ENCODE assay signal across 14 cellular contexts in genomic region chr2:105394951-105395611, GRCh38. TPM values are rescaled to one million over a fixed set of nuclear protein-coding genes. Genes with fewer than 3 reads are reported as not detected.
A peak's percentile ranks its signal among the peaks of the same experiment; 100 is the strongest.
DNase-seq lines count a peak whose midpoint lies in the region; ATAC-seq, FAIRE-seq and TF ChIP-seq lines count a peak whose summit lies in the region.
"Had no signal": no experiment of that assay in that cellular context is flagged by ENCODE, and none has a peak within 500 bp of the region (broad histone marks: within the 10 kb centered on the region; RNA-seq: fewer than 3 reads in every experiment).

No MANE protein-coding gene starts in this region.

- CTCF ChIA-PET in HCT116 (lab: Charles Lee), result interaction anchor here (1.2 kb wide), 1 partner anchor 9 kb away, joined by 3 read pairs; no protein-coding TSS in a partner anchor

- BruUV-seq in HCT116 (replicated peaks; lab: Mats Ljungman, UMichigan), result no TSS peak

- H3K4me3 ChIP-seq in HCT116 (replicated peaks in 1 of 2; ENCODE audit: low read depth in 1 of 2, low read length in 2 of 2), result no peak overlapping the region
- H3K4me3 ChIP-seq in fibroblast of mammary gland (ENCODE audit: control insufficient read depth, low read depth, low read length), result peak overlapping the region; percentile 7
- H3K4me3 ChIP-seq in SJCRH30, result no peak overlapping the region
- H3K4me3 ChIP-seq in pancreas, result no peak overlapping the region

- H4K20me1 ChIP-seq in HCT116 (ENCODE audit: insufficient read depth), result no peaks in the 10 kb centered on the region; the same call in 1 of the 2 replicates

- peaks cover 2 to 27% of the 10 kb centered on the region in 2 experiments; a peak in 3 of 4 replicates for H3K36me3 ChIP-seq in HCT116 (ENCODE audit: control insufficient read depth in 1 of 2, insufficient read depth in 2 of 2, low read length in 2 of 2)
- H3K36me3 ChIP-seq in SJCRH30, result peaks cover 8% of the 10 kb centered on the region; the same call in 1 of the 2 replicates
- no peaks in the 10 kb centered on the region for H3K36me3 ChIP-seq in pancreas

- no peak overlapping the region for H3K9ac ChIP-seq in HCT116 (ENCODE audit: low read length)

- no peak for DNase-seq in HCT116 (ENCODE audit: low read depth, low spot score)
- DNase-seq in fibroblast of mammary gland (ENCODE audit: low read depth), result no peak
- peak; percentile 76 for DNase-seq in posterior vena cava (ENCODE audit: low spot score)
- no peak for DNase-seq in HPDE6-E6E7 (ENCODE audit: extremely low spot score)
- no peak for DNase-seq in SJCRH30
- DNase-seq in pancreas, result no peak
- DNase-seq in NCI-H226, result no peak
- DNase-seq: activated CD4-positive, alpha-beta memory T cell treated with anti-CD3 and anti-CD28 coated beads, Interleukin-2, amount 10 ng/mL, durations not matched to agents 7 days and 5 days; activated gamma-delta T cell; foreskin melanocyte; immature natural killer cell; NCI-H1092 had no signal

- H3K9me2 ChIP-seq in HCT116 (ENCODE audit: insufficient read depth), result no peaks in the 10 kb centered on the region

- intact Hi-C loops in HCT116 (cut with micrococcal nuclease) (no loop called here), posterior vena cava (cut with DNase I) (no loop called here), pancreas (cut with DNase I) (no loop called here)

- POLR2A ChIA-PET in HCT116 (lab: Charles Lee), result interaction anchor here (3.3 kb wide), 1 partner anchor 8 kb away, joined by 11 read pairs; no protein-coding TSS in a partner anchor

- TF ChIP-seq RAD21 in HCT116 (IDR thresholded peaks at IDR 0.05; ENCODE audit: low read depth), result no peak

- peak overlapping the region; percentile 91; the same call in 1 of the 2 replicates for H3K27ac ChIP-seq in HCT116 (ENCODE audit: low read depth, low read length)
- peak overlapping the region; percentile 25 for H3K27ac ChIP-seq in angular gyrus (ENCODE audit: low read depth, low read length)
- H3K27ac ChIP-seq in SJCRH30, result no peak overlapping the region
- no peak overlapping the region for H3K27ac ChIP-seq in pancreas

- H3K9me3 ChIP-seq in HCT116 (ENCODE audit: control insufficient read depth in 1 of 2, insufficient read depth in 1 of 2, low read depth in 1 of 2, low read length in 2 of 2) (no peaks in the 10 kb centered on the region), SJCRH30 (replicated peaks) (no peaks in the 10 kb centered on the region), pancreas (no peaks in the 10 kb centered on the region)

- peaks cover 86% of the 10 kb centered on the region for H3K79me2 ChIP-seq in HCT116 (ENCODE audit: insufficient read depth, low read length)

- WGBS in pancreas, 2 donors, result 74 to 79% methylated on average over 12 of the region's 12 CpGs

- ATAC-seq in HCT116, result no peak
- ATAC-seq in pancreas, result no peak

- H3K27me3 ChIP-seq in HCT116 (ENCODE audit: insufficient read depth, low read length), result no peaks in the 10 kb centered on the region
- H3K27me3 ChIP-seq in SJCRH30, result no peaks in the 10 kb centered on the region
- peaks cover 0 to 7% (median 0%) of the 10 kb centered on the region in 4 donors for H3K27me3 ChIP-seq in pancreas

- H2AFZ ChIP-seq in HCT116 (ENCODE audit: low read depth, low read length, poor library complexity, severe bottlenecking), result no peak overlapping the region

- RAD21 ChIA-PET in HCT116 (lab: Charles Lee; ENCODE audit: low non-redundant PET in 1 of 2, low total read pairs in 2 of 2, uncharacterized antibody in 2 of 2, unreplicated experiment in 2 of 2), result no interaction called here

- peak overlapping the region; percentile 90; the same call in 1 of the 2 replicates for H3K4me2 ChIP-seq in HCT116 (ENCODE audit: low read length)

- TF ChIP-seq POLR2A in HCT116 (IDR thresholded peaks at IDR 0.05; ENCODE audit: borderline replicate concordance, extremely low read depth, insufficient read depth, insufficient read length), result no peak

- H3K4me1 ChIP-seq in HCT116 (ENCODE audit: control insufficient read depth in 1 of 2, insufficient read depth in 2 of 2, low read length in 2 of 2) (peaks cover 48 to 84% of the 10 kb centered on the region in 2 experiments), SJCRH30 (peaks cover 6% of the 10 kb centered on the region), pancreas (peaks cover 0 to 4% (median 0%) of the 10 kb centered on the region in 3 donors)

- TF ChIP-seq CTCF in HCT116 (IDR thresholded peaks at IDR 0.05 in 2 of 3, conservative IDR thresholded peaks at IDR 0.05 in 1 of 3; ENCODE audit: borderline replicate concordance in 1 of 3, insufficient read depth in 1 of 3, low read depth in 2 of 3, low read length in 2 of 3) (no peak), fibroblast of mammary gland (conservative IDR thresholded peaks at IDR 0.05; ENCODE audit: control insufficient read depth, insufficient read depth, low read depth, low read length) (no peak), pancreas (IDR thresholded peaks at IDR 0.05) (no peak)

- no peak for FAIRE-seq in pancreas (lab: Jason Lieb, UNC)
- FAIRE-seq: G401.6 had no signal

TF ChIP-seq in HCT116, 20 proteins besides CTCF, POLR2A, EP300 and RAD21:
- TF ChIP-seq SP1 (IDR thresholded peaks at IDR 0.05; ENCODE audit: low read depth), result no peak
- no peak for TF ChIP-seq FOSL1 (IDR thresholded peaks at IDR 0.05; ENCODE audit: low read depth)
- no peak for TF ChIP-seq TCF7L2 (IDR thresholded peaks at IDR 0.05; ENCODE audit: borderline replicate concordance, extremely low read depth, insufficient read depth, insufficient read length)
- no peak for TF ChIP-seq ELF1 (IDR thresholded peaks at IDR 0.05; ENCODE audit: borderline replicate concordance, low read depth)
- no peak for TF ChIP-seq SIN3A (IDR thresholded peaks at IDR 0.05; ENCODE audit: low read depth)

RNA-seq across cellular contexts. Expression of gene FHL2, which starts 3.8 kb away (rescaled TPM):
- total RNA-seq in HCT116 (2021; ENCODE audit: unreplicated experiment) (86.6 TPM), posterior vena cava (100 to 1,000 TPM; 119 to 126 TPM), pancreas (1 to 10 TPM; 1.4 to 5.2 (median 3.1) TPM)
- 150 and 161 TPM in 2 replicates for polyA plus RNA-seq in HCT116 (2012)
- 27.4 and 30.7 TPM in 2 replicates for total RNA-seq in SJCRH30 (2014; rRNA removed; shearing (Covaris generic))
- polyA plus RNA-seq in pancreas, result 1 to 10 TPM; 5.0 to 9.1 TPM

RNA-seq across cellular contexts. Expression of gene C2orf49, which starts 57.7 kb away (rescaled TPM):
- total RNA-seq in HCT116 (2021; ENCODE audit: unreplicated experiment), result 17.2 TPM
- polyA plus RNA-seq in HCT116 (2012), result 7.0 and 9.9 TPM in 2 replicates
- total RNA-seq in posterior vena cava, result 10 to 100 TPM; 12.7 to 14.0 TPM
- 19.6 and 21.6 TPM in 2 replicates for total RNA-seq in SJCRH30 (2014; rRNA removed; shearing (Covaris generic))
- 10 to 100 TPM in 1 of 6 donors, 1 to 10 TPM in 5; 6.4 to 10.2 (median 7.4) TPM for total RNA-seq in pancreas
- polyA plus RNA-seq in pancreas, result 1 to 10 TPM; 4.2 to 5.9 TPM

Comparison
In these comparisons a context has a peak if more than half of its experiments do, and no peak if none do; other contexts are left out.
1. H3K27ac ChIP-seq: peak in HCT116 (single experiment) and angular gyrus (single experiment); none in SJCRH30 (single experiment) and pancreas (0 of 4).